Comparison of ENCODE assay signal across 1 cellular context in genomic region chr16:62732101-62732500, GRCh38.
TF ChIP-seq lines count a peak whose summit lies in the region.

No MANE protein-coding gene starts in this region.

TF ChIP-seq in HepG2, 621 proteins besides CTCF, POLR2A, EP300 and RAD21 (continued from another document):
- TF ChIP-seq ELF3 (CRISPR knock-in tag; IDR thresholded peaks at IDR 0.05), result no peak
- TF ChIP-seq ZNF276 (CRISPR knock-in tag; IDR thresholded peaks at IDR 0.05; ENCODE audit: low read depth), result no peak
- TF ChIP-seq RORA (CRISPR knock-in tag; IDR thresholded peaks at IDR 0.05), result no peak
- no peak for TF ChIP-seq SIX1 (CRISPR knock-in tag; IDR thresholded peaks at IDR 0.05; ENCODE audit: borderline replicate concordance)
- no peak for TF ChIP-seq TARDBP (CRISPR knock-in tag; IDR thresholded peaks at IDR 0.05)
- no peak for TF ChIP-seq SOX5 (CRISPR knock-in tag; IDR thresholded peaks at IDR 0.05; ENCODE audit: borderline replicate concordance)
- TF ChIP-seq STAT5B (CRISPR knock-in tag; IDR thresholded peaks at IDR 0.05), result no peak
- TF ChIP-seq GLI4 (CRISPR knock-in tag; IDR thresholded peaks at IDR 0.05; ENCODE audit: borderline replicate concordance), result no peak
- TF ChIP-seq CBX2 (IDR thresholded peaks at IDR 0.05; ENCODE audit: low read depth, low read length), result no peak
- TF ChIP-seq CBX2 (CRISPR knock-in tag; IDR thresholded peaks at IDR 0.05; ENCODE audit: low read depth), result no peak
